Comparison of ENCODE assay signal across 11 cellular contexts in genomic region chr2:63888053-63888452, GRCh38.
"Had no signal": no experiment of that assay in that cellular context is flagged by ENCODE, and none has a peak within 500 bp of the region (broad histone marks: within the 10 kb centered on the region; RNA-seq: fewer than 3 reads in every experiment).

No MANE protein-coding gene starts in this region.

- ATAC-seq: natural killer cell treated with Interleukin-12 subunit alpha and Interleukin-12 subunit beta and Interleukin-15 and Interleukin-18, amount 100 ng/mL, for 72 hours had no signal

- H3K4me3 Mint-ChIP-seq: dendritic cell treated with granulocyte-macrophage colony-stimulating factor and Interleukin-4, amounts not matched to agents 40 ng/mL and 50 ng/mL, for 4 days; effector memory CD8-positive, alpha-beta T cell; natural killer cell treated with Interleukin-12 subunit alpha and Interleukin-12 subunit beta and Interleukin-15 and Interleukin-18, amount 100 ng/mL, for 72 hours; type B pancreatic cell had no signal

- H3K27me3 Mint-ChIP-seq: dendritic cell treated with granulocyte-macrophage colony-stimulating factor and Interleukin-4, amounts not matched to agents 40 ng/mL and 50 ng/mL, for 4 days; effector memory CD8-positive, alpha-beta T cell; natural killer cell treated with Interleukin-12 subunit alpha and Interleukin-12 subunit beta and Interleukin-15 and Interleukin-18, amount 100 ng/mL, for 72 hours; progenitor cell of endocrine pancreas; type B pancreatic cell had no signal

- H3K9me3 ChIP-seq: adrenal gland, mucosa of descending colon, right lobe of liver had no signal

- H3K9me3 Mint-ChIP-seq: dendritic cell treated with granulocyte-macrophage colony-stimulating factor and Interleukin-4, amounts not matched to agents 40 ng/mL and 50 ng/mL, for 4 days; effector memory CD8-positive, alpha-beta T cell; natural killer cell treated with Interleukin-12 subunit alpha and Interleukin-12 subunit beta and Interleukin-15 and Interleukin-18, amount 100 ng/mL, for 72 hours; type B pancreatic cell had no signal

- H2AFZ ChIP-seq: hepatocyte had no signal

- DNase-seq: activated gamma-delta T cell, cerebellar nuclear complex, right lobe of liver had no signal

- H3K4me3 ChIP-seq: adrenal gland, hepatocyte, mucosa of descending colon, right lobe of liver had no signal

- H3K4me1 ChIP-seq: adrenal gland, right lobe of liver had no signal

- H3K27ac Mint-ChIP-seq: dendritic cell treated with granulocyte-macrophage colony-stimulating factor and Interleukin-4, amounts not matched to agents 40 ng/mL and 50 ng/mL, for 4 days; natural killer cell treated with Interleukin-12 subunit alpha and Interleukin-12 subunit beta and Interleukin-15 and Interleukin-18, amount 100 ng/mL, for 72 hours had no signal

- H3K27me3 ChIP-seq: adrenal gland, hepatocyte, right lobe of liver had no signal

- H3K27ac ChIP-seq: adrenal gland, hepatocyte, right lobe of liver had no signal

- H3K4me2 ChIP-seq: hepatocyte had no signal
